ENCODE assay signal across 33 cellular contexts in genomic region chr4:85246055-85246454, GRCh38.
"Had no signal": no experiment of that assay in that cellular context is flagged by ENCODE, and none has a peak within 500 bp of the region (broad histone marks: within the 10 kb centered on the region; RNA-seq: fewer than 3 reads in every experiment).

No MANE protein-coding gene starts in this region.

- FAIRE-seq: astrocyte, TTC549 had no signal

- H3K36me3 ChIP-seq: adrenal gland, brain microvascular endothelial cell, breast epithelium had no signal

- H3K9me3 ChIP-seq: adrenal gland, body of pancreas had no signal

- H3K27ac ChIP-seq: adrenal gland, body of pancreas, brain microvascular endothelial cell, breast epithelium, VCaP had no signal

- DNase-seq: activated B cell treated with CpG ODN at 0.5 μM for 24 hours; activated CD4-positive, alpha-beta memory T cell treated with anti-CD3 and anti-CD28 coated beads for 36 hours; activated CD4-positive, alpha-beta T cell treated with anti-CD3 and anti-CD28 coated beads for 4 hours; activated CD4-positive, alpha-beta T cell treated with anti-CD3 and anti-CD28 coated beads, Interleukin-2, amount 10 ng/mL, durations not matched to agents 24 days and 14 days; activated CD4-positive, alpha-beta T cell treated with anti-CD3 and anti-CD28 coated beads, Interleukin-2, amount 50 U/mL, for 1 hour; activated CD4-positive, alpha-beta T cell treated with anti-CD3 and anti-CD28 coated beads, Interleukin-2, amount 50 U/mL, for 4 hours; activated CD4-positive, CD25-positive, alpha-beta regulatory T cell treated with anti-CD3 and anti-CD28 coated beads, Interleukin-2, amount 50 U/mL, for 72 hours; activated CD8-positive, alpha-beta memory T cell treated with anti-CD3 and anti-CD28 coated beads, Interleukin-2, amount 50 U/mL, for 4 hours; activated CD8-positive, alpha-beta T cell treated with anti-CD3 and anti-CD28 coated beads for 36 hours; activated effector memory CD4-positive, alpha-beta T cell treated with anti-CD3 and anti-CD28 coated beads, Interleukin-2, amount 50 U/mL, for 16 hours; activated gamma-delta T cell treated with Interleukin-2 at 50 U/mL for 16 hours; activated naive CD4-positive, alpha-beta T cell; activated naive CD4-positive, alpha-beta T cell treated with anti-CD3 and anti-CD28 coated beads for 36 hours; activated naive CD4-positive, alpha-beta T cell treated with anti-CD3 and anti-CD28 coated beads, Interleukin-2, amount 50 U/mL, for 16 hours; activated naive CD8-positive, alpha-beta T cell treated with anti-CD3 and anti-CD28 coated beads for 36 hours; activated T-cell treated with anti-CD3 and anti-CD28 coated beads for 4 hours; activated T-cell treated with anti-CD3 and anti-CD28 coated beads, Interleukin-2, amount 50 U/mL, for 1 hour; activated T-cell treated with anti-CD3 and anti-CD28 coated beads, Interleukin-2, amount 50 U/mL, for 4 hours; activated T-cell treated with anti-CD3 and anti-CD28 coated beads, Interleukin-2, amount 50 U/mL, for 72 hours; amniotic stem cell; body of pancreas; brain microvascular endothelial cell; central memory CD4-positive, alpha-beta T cell; T-helper 1 cell; T-helper 2 cell; T-helper 9 cell had no signal

- ATAC-seq: activated CD8-positive, alpha-beta T cell treated with anti-CD3 and anti-CD28 coated beads for 36 hours; activated naive CD4-positive, alpha-beta T cell treated with anti-CD3 and anti-CD28 coated beads, Interleukin-2, amount 50 U/mL, for 72 hours; activated T-cell treated with anti-CD3 and anti-CD28 coated beads, Interleukin-2, amount 50 U/mL, for 4 hours; activated T-cell treated with anti-CD3 and anti-CD28 coated beads, Interleukin-2, amount 50 U/mL, for 72 hours; activated T-helper 17 cell treated with anti-CD3 and anti-CD28 coated beads, Interleukin-2, amount 50 U/mL, for 72 hours; body of pancreas had no signal

- H3K4me1 ChIP-seq: adrenal gland, body of pancreas, breast epithelium had no signal

- H3K4me3 ChIP-seq: adrenal gland, body of pancreas, breast epithelium had no signal

- H3K27me3 ChIP-seq: adrenal gland, body of pancreas, brain microvascular endothelial cell, breast epithelium had no signal
